19 cellular contexts compared by ENCODE assay signal in the genomic region with DNA sequence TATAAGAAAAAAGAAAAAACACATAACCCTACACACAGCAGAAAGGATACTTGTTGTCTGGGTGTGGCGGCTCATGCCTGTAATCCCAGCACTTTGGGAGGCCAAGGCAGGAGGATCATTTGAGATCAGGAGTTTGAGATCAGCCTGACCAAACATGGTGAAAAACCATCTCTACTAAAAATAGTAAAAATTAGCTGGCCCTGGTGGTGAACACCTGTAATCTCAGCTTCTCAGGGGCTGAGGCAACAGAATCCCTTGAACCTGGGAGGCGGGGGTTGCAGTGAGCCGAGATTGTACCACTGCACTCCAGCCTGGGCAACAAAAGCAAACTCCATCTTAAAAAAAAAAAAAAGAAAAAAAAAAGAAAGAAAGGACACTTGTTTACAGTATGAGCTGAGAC.
"Had no signal": no experiment of that assay in that cellular context is flagged by ENCODE, and none has a peak within 500 bp of the region (broad histone marks: within the 10 kb centered on the region; RNA-seq: fewer than 3 reads in every experiment).

No MANE protein-coding gene starts in this region.

- H3K36me3 ChIP-seq: breast epithelium, SJSA1 had no signal

- H3K9me3 Mint-ChIP-seq: activated naive CD4-positive, alpha-beta T cell treated with anti-CD3 and anti-CD28 coated beads, Interleukin-2, amount 10 ng/mL, durations not matched to agents 7 days and 5 days; activated naive CD8-positive, alpha-beta T cell treated with anti-CD3 and anti-CD28 coated beads for 36 hours; activated T-cell treated with anti-CD3 and anti-CD28 coated beads, Interleukin-2, amount 50 U/mL, for 4 hours; T-helper 1 cell treated with Interleukin-12 subunit alpha and Interleukin-12 subunit beta and Interleukin-4 antibody, amounts not matched to agents 30 μg/mL and 1 μg/mL, for 36 hours had no signal

- ATAC-seq: activated CD4-positive, CD25-positive, alpha-beta regulatory T cell treated with anti-CD3 and anti-CD28 coated beads, Interleukin-2, amount 50 U/mL, for 24 hours; activated T-cell treated with anti-CD3 and anti-CD28 coated beads, Interleukin-2, amount 50 U/mL, for 4 hours; PC-3 had no signal

- H3K9me3 ChIP-seq: breast epithelium, SJSA1 had no signal

- H3K27me3 ChIP-seq: breast epithelium, SJSA1 had no signal

- H3K4me3 ChIP-seq: breast epithelium, SJSA1 had no signal

- H3K4me3 Mint-ChIP-seq: activated naive CD4-positive, alpha-beta T cell treated with anti-CD3 and anti-CD28 coated beads, Interleukin-2, amount 10 ng/mL, durations not matched to agents 7 days and 5 days; activated naive CD8-positive, alpha-beta T cell treated with anti-CD3 and anti-CD28 coated beads for 36 hours; activated T-cell treated with anti-CD3 and anti-CD28 coated beads, Interleukin-2, amount 50 U/mL, for 4 hours; T-helper 1 cell treated with Interleukin-12 subunit alpha and Interleukin-12 subunit beta and Interleukin-4 antibody, amounts not matched to agents 30 μg/mL and 1 μg/mL, for 36 hours had no signal

- H3K27ac ChIP-seq: breast epithelium, SJSA1 had no signal

- DNase-seq: activated CD4-positive, alpha-beta T cell treated with anti-CD3 and anti-CD28 coated beads for 4 hours; activated gamma-delta T cell treated with Interleukin-2 at 50 U/mL for 16 hours; activated naive CD4-positive, alpha-beta T cell treated with anti-CD3 and anti-CD28 coated beads, Interleukin-2, amount 10 ng/mL, durations not matched to agents 7 days and 5 days; activated naive CD8-positive, alpha-beta T cell treated with anti-CD3 and anti-CD28 coated beads for 36 hours; activated T-cell treated with anti-CD3 and anti-CD28 coated beads, Interleukin-2, amount 50 U/mL, for 4 hours; anterior cingulate cortex; central memory CD4-positive, alpha-beta T cell; NCI-H1105 treated with DMSO at 0.1 percent for 48 hours; NCI-H1436 treated with DMSO at 0.1 percent for 48 hours; NCI-H187; NCI-H2081; NCI-H446; NCI-H524; PC-3; SHP77 had no signal

- H3K36me3 Mint-ChIP-seq: activated naive CD4-positive, alpha-beta T cell treated with anti-CD3 and anti-CD28 coated beads, Interleukin-2, amount 10 ng/mL, durations not matched to agents 7 days and 5 days; activated naive CD8-positive, alpha-beta T cell treated with anti-CD3 and anti-CD28 coated beads for 36 hours had no signal

- H3K27ac Mint-ChIP-seq: activated naive CD4-positive, alpha-beta T cell treated with anti-CD3 and anti-CD28 coated beads, Interleukin-2, amount 10 ng/mL, durations not matched to agents 7 days and 5 days; activated naive CD8-positive, alpha-beta T cell treated with anti-CD3 and anti-CD28 coated beads for 36 hours; T-helper 1 cell treated with Interleukin-12 subunit alpha and Interleukin-12 subunit beta and Interleukin-4 antibody, amounts not matched to agents 30 μg/mL and 1 μg/mL, for 36 hours had no signal

- H3K4me1 Mint-ChIP-seq: activated naive CD4-positive, alpha-beta T cell treated with anti-CD3 and anti-CD28 coated beads, Interleukin-2, amount 10 ng/mL, durations not matched to agents 7 days and 5 days; activated naive CD8-positive, alpha-beta T cell treated with anti-CD3 and anti-CD28 coated beads for 36 hours had no signal

- H3K4me1 ChIP-seq: breast epithelium had no signal
